ENCODE assay signal across 10 cellular contexts in genomic region chr6:167796668-167797031, GRCh38. TPM values are rescaled to one million over a fixed set of nuclear protein-coding genes. Genes with fewer than 3 reads are reported as not detected.
DNase-seq lines count a peak whose midpoint lies in the region; ATAC-seq and TF ChIP-seq lines count a peak whose summit lies in the region.
"Had no signal": no experiment of that assay in that cellular context is flagged by ENCODE, and none has a peak within 500 bp of the region (broad histone marks: within the 10 kb centered on the region; RNA-seq: fewer than 3 reads in every experiment).

No MANE protein-coding gene starts in this region.

- no peak for TF ChIP-seq CTCF in natural killer cell (IDR thresholded peaks at IDR 0.05)

- CTCF ChIA-PET in naive thymus-derived CD4-positive, alpha-beta T cell (lab: Charles Lee) = interaction anchor here (1.1 kb wide), 1 partner anchor 10 kb away, joined by 3 read pairs; no protein-coding TSS in a partner anchor

- intact Hi-C loops in natural killer cell (cut with micrococcal nuclease) = no loop called here
- intact Hi-C loops in naive thymus-derived CD4-positive, alpha-beta T cell (cut with micrococcal nuclease) = no loop called here

- H3K9me3 ChIP-seq in esophagus (ENCODE audit: control insufficient read depth in 2 of 2, insufficient read depth in 1 of 2, low read depth in 1 of 2, low read length in 1 of 2) = peaks cover 3% of the 10 kb centered on the region in 2 donors
- H3K9me3 ChIP-seq in naive thymus-derived CD4-positive, alpha-beta T cell (ENCODE audit: control insufficient read depth in 2 of 3, low read length in 3 of 3) = no peaks in the 10 kb centered on the region

- no peaks in the 10 kb centered on the region for H3K27me3 ChIP-seq in esophagus (ENCODE audit: control insufficient read depth in 1 of 2, insufficient read depth in 2 of 2, low read length in 2 of 2)
- peaks cover 0 to 5% of the 10 kb centered on the region in 2 donors for H3K27me3 ChIP-seq in naive thymus-derived CD4-positive, alpha-beta T cell (ENCODE audit: control insufficient read depth in 2 of 2, insufficient read depth in 2 of 2, low read length in 2 of 2)

- WGBS in esophagus, 2 donors = 23 to 31% methylated on average over 12 to 18 of the region's 18 CpGs

- H3K27ac ChIP-seq in esophagus (ENCODE audit: low read depth in 2 of 2, low read length in 1 of 2) = no peak overlapping the region
- no peak overlapping the region for H3K27ac ChIP-seq in naive thymus-derived CD4-positive, alpha-beta T cell (ENCODE audit: low read depth, low read length)

- H3K4me1 ChIP-seq in esophagus (ENCODE audit: control insufficient read depth in 2 of 2, insufficient read depth in 2 of 2, low read length in 1 of 2) = peaks cover 3 to 9% of the 10 kb centered on the region in 2 donors
- no peaks in the 10 kb centered on the region for H3K4me1 ChIP-seq in naive thymus-derived CD4-positive, alpha-beta T cell (ENCODE audit: control insufficient read depth in 2 of 2, insufficient read depth in 2 of 2, low read length in 2 of 2)

- H3K27me3 Mint-ChIP-seq in natural killer cell (ENCODE audit: low read depth in 2 of 2) = peaks cover 23 to 62% of the 10 kb centered on the region in 2 donors
- H3K27me3 Mint-ChIP-seq in natural killer cell treated with Interleukin-12 subunit alpha and Interleukin-12 subunit beta and Interleukin-15 and Interleukin-18, amount 100 ng/mL, for 72 hours = peaks cover 40 to 45% of the 10 kb centered on the region in 2 donors
- H3K27me3 Mint-ChIP-seq in naive thymus-derived CD4-positive, alpha-beta T cell = peaks cover 55 to 76% (median 63%) of the 10 kb centered on the region in 5 donors

- ATAC-seq in natural killer cell (no peak), HG03342 (IDR thresholded peaks at IDR 0.05; ENCODE audit: unreplicated experiment) (no peak), HG03039 (IDR thresholded peaks at IDR 0.05; ENCODE audit: unreplicated experiment) (no peak), GM21447 (IDR thresholded peaks at IDR 0.05; ENCODE audit: unreplicated experiment) (no peak)
- no peak for ATAC-seq in natural killer cell treated with Interleukin-12 subunit alpha and Interleukin-12 subunit beta and Interleukin-15 and Interleukin-18, amount 100 ng/mL, for 72 hours
- no peak for ATAC-seq in naive thymus-derived CD4-positive, alpha-beta T cell

- H3K9me3 Mint-ChIP-seq in natural killer cell = no peaks in the 10 kb centered on the region
- no peaks in the 10 kb centered on the region for H3K9me3 Mint-ChIP-seq in natural killer cell treated with Interleukin-12 subunit alpha and Interleukin-12 subunit beta and Interleukin-15 and Interleukin-18, amount 100 ng/mL, for 72 hours
- peaks cover 0 to 3% (median 0%) of the 10 kb centered on the region in 11 donors for H3K9me3 Mint-ChIP-seq in naive thymus-derived CD4-positive, alpha-beta T cell

- peak overlapping the region; percentile 43 to 46 for H3K4me3 ChIP-seq in esophagus (ENCODE audit: low read depth in 1 of 2, low read length in 2 of 2)
- H3K4me3 ChIP-seq in naive thymus-derived CD4-positive, alpha-beta T cell (ENCODE audit: low read length) = no peak overlapping the region

- H3K4me1 Mint-ChIP-seq in natural killer cell = no peaks in the 10 kb centered on the region
- H3K4me1 Mint-ChIP-seq in natural killer cell treated with Interleukin-12 subunit alpha and Interleukin-12 subunit beta and Interleukin-15 and Interleukin-18, amount 100 ng/mL, for 72 hours (ENCODE audit: low read depth in 2 of 2) = peaks cover 0 to 5% of the 10 kb centered on the region in 2 donors
- H3K4me1 Mint-ChIP-seq in naive thymus-derived CD4-positive, alpha-beta T cell = peaks cover 6 to 22% (median 14%) of the 10 kb centered on the region in 7 donors

- DNase-seq in natural killer cell = no peak
- DNase-seq in natural killer cell treated with Interleukin-12 subunit alpha and Interleukin-12 subunit beta and Interleukin-15 and Interleukin-18, amount 100 ng/mL, for 72 hours (ENCODE audit: low spot score) = no peak
- no peak for DNase-seq in naive thymus-derived CD4-positive, alpha-beta T cell
- DNase-seq in NCI-H1105 treated with DMSO at 0.1 percent for 48 hours (lab: John Stamatoyannopoulos, UW) = no peak
- DNase-seq: activated effector memory CD4-positive, alpha-beta T cell treated with Interleukin-2 at 50 U/mL for 16 hours; stimulated activated CD4-positive, alpha-beta T cell treated with anti-CD3 and anti-CD28 coated beads, Interleukin-1b, Interleukin-23, amount 100 ng/mL, for 48 hours had no signal

- no peak overlapping the region for H3K27ac Mint-ChIP-seq in natural killer cell
- H3K27ac Mint-ChIP-seq in natural killer cell treated with Interleukin-12 subunit alpha and Interleukin-12 subunit beta and Interleukin-15 and Interleukin-18, amount 100 ng/mL, for 72 hours = no peak overlapping the region
- no peak overlapping the region for H3K27ac Mint-ChIP-seq in naive thymus-derived CD4-positive, alpha-beta T cell

- H3K36me3 Mint-ChIP-seq in natural killer cell = no peaks in the 10 kb centered on the region
- no peaks in the 10 kb centered on the region for H3K36me3 Mint-ChIP-seq in natural killer cell treated with Interleukin-12 subunit alpha and Interleukin-12 subunit beta and Interleukin-15 and Interleukin-18, amount 100 ng/mL, for 72 hours
- H3K36me3 Mint-ChIP-seq in naive thymus-derived CD4-positive, alpha-beta T cell = no peaks in the 10 kb centered on the region

- POLR2A ChIA-PET in naive thymus-derived CD4-positive, alpha-beta T cell (lab: Charles Lee) = no interaction called here

- peak overlapping the region; percentile 36 for H3K4me3 Mint-ChIP-seq in natural killer cell
- H3K4me3 Mint-ChIP-seq in natural killer cell treated with Interleukin-12 subunit alpha and Interleukin-12 subunit beta and Interleukin-15 and Interleukin-18, amount 100 ng/mL, for 72 hours = no peak overlapping the region
- H3K4me3 Mint-ChIP-seq in naive thymus-derived CD4-positive, alpha-beta T cell = peak overlapping the region; percentile 17 to 80 (median 55)

- no peaks in the 10 kb centered on the region for H3K36me3 ChIP-seq in esophagus (ENCODE audit: control insufficient read depth in 2 of 2, insufficient read depth in 2 of 2, low read length in 1 of 2)
- H3K36me3 ChIP-seq in naive thymus-derived CD4-positive, alpha-beta T cell (ENCODE audit: control insufficient read depth in 2 of 3, insufficient read depth in 3 of 3, low read length in 3 of 3) = no peaks in the 10 kb centered on the region

RNA-seq across cellular contexts. Expression of gene AFDN, which starts 30.1 kb away (rescaled TPM):
- total RNA-seq in natural killer cell = 1 to 10 TPM; 6.3 to 9.3 (median 7.9) TPM
- 10 to 100 TPM; 36.6 to 37.9 TPM for total RNA-seq in natural killer cell treated with Interleukin-12 subunit alpha and Interleukin-12 subunit beta and Interleukin-15 and Interleukin-18, amount 100 ng/mL, for 72 hours
- polyA plus RNA-seq in esophagus = 100 to 1,000 TPM in 1 of 2 donors, 10 to 100 TPM in 1; 91.7 to 124 TPM
- 10 to 100 TPM in 2 of 5 experiments, 1 to 10 TPM in 3; 3.2 to 55.1 (median 4.2) TPM for total RNA-seq in naive thymus-derived CD4-positive, alpha-beta T cell
- polyA plus RNA-seq in naive thymus-derived CD4-positive, alpha-beta T cell = under 1 TPM; 0.08 to 0.24 TPM
